ENCODE assay signal across 8 cellular contexts in genomic region chr7:142873281-142873784, GRCh38. TPM values are rescaled to one million over a fixed set of nuclear protein-coding genes. Genes with fewer than 3 reads are reported as not detected.
DNase-seq lines count a peak whose midpoint lies in the region; ATAC-seq, FAIRE-seq and TF ChIP-seq lines count a peak whose summit lies in the region.

No MANE protein-coding gene starts in this region.

- no peaks in the 10 kb centered on the region for H3K9me2 ChIP-seq in Karpas-422 (replicated peaks; ENCODE audit: insufficient read depth, low read length)

- no peak overlapping the region for H3K4me2 ChIP-seq in DND-41 (ENCODE audit: insufficient read depth, low read length)
- H3K4me2 ChIP-seq in Karpas-422 (ENCODE audit: low read depth, low read length, poor library complexity, severe bottlenecking), result no peak overlapping the region
- no peak overlapping the region for H3K4me2 ChIP-seq in astrocyte (ENCODE audit: low read length)

- H3K9ac ChIP-seq in DND-41 (ENCODE audit: low read depth, low read length) (no peak overlapping the region), Karpas-422 (ENCODE audit: low read length) (no peak overlapping the region), astrocyte (ENCODE audit: low read length) (no peak overlapping the region)

- DNase-seq in DND-41, result peak; percentile 54
- peak; percentile 80 for DNase-seq in Karpas-422
- DNase-seq in astrocyte (ENCODE audit: low read depth), result no peak
- DNase-seq in nephron progenitor cell, result peak; percentile 33
- no peak for DNase-seq in NCI-H774 (lab: John Stamatoyannopoulos, UW)

- peak; percentile 52 for ATAC-seq in DND-41 (ENCODE audit: insufficient read depth, low read depth)
- peak; percentile 72 for ATAC-seq in GM19452 (IDR thresholded peaks at IDR 0.05; ENCODE audit: unreplicated experiment)
- ATAC-seq in GM18517 (IDR thresholded peaks at IDR 0.05; ENCODE audit: unreplicated experiment), result no peak
- no peak for ATAC-seq in HG03196 (IDR thresholded peaks at IDR 0.05; ENCODE audit: unreplicated experiment)

- TF ChIP-seq CTCF in DND-41 (IDR thresholded peaks at IDR 0.05; ENCODE audit: borderline replicate concordance, extremely low read depth, low read length, poor library complexity, severe bottlenecking), result peak; percentile 74
- TF ChIP-seq CTCF in astrocyte (IDR thresholded peaks at IDR 0.05; ENCODE audit: insufficient read depth, low read depth, low read length), result peak; percentile 20
- TF ChIP-seq CTCF in nephron progenitor cell (IDR thresholded peaks at IDR 0.05), result peak; percentile 44

- no peaks in the 10 kb centered on the region for H3K27me3 ChIP-seq in DND-41 (ENCODE audit: insufficient read depth, low read length, poor library complexity)
- no peaks in the 10 kb centered on the region for H3K27me3 ChIP-seq in Karpas-422 (ENCODE audit: low read length)
- H3K27me3 ChIP-seq in astrocyte (ENCODE audit: insufficient read depth, low read length), result peaks cover 2% of the 10 kb centered on the region

- H3K9me3 Mint-ChIP-seq in astrocyte (ENCODE audit: unreplicated experiment) (peaks cover 12% of the 10 kb centered on the region), nephron progenitor cell (no peaks in the 10 kb centered on the region)

- H3K4me3 ChIP-seq in DND-41 (ENCODE audit: low read depth in 1 of 2, low read length in 2 of 2) (no peak overlapping the region), Karpas-422 (ENCODE audit: low read length) (no peak overlapping the region), astrocyte (ENCODE audit: insufficient read depth, low read depth, low read length) (no peak overlapping the region)

- no peak overlapping the region for H2AFZ ChIP-seq in DND-41 (ENCODE audit: low read depth, low read length)
- no peak overlapping the region for H2AFZ ChIP-seq in Karpas-422 (ENCODE audit: low read length)
- no peak overlapping the region for H2AFZ ChIP-seq in astrocyte (ENCODE audit: low read depth, low read length)

- H3K27me3 Mint-ChIP-seq in astrocyte (ENCODE audit: low read depth, unreplicated experiment), result peaks cover 34% of the 10 kb centered on the region
- peaks cover 14% of the 10 kb centered on the region for H3K27me3 Mint-ChIP-seq in nephron progenitor cell (ENCODE audit: low read depth, poor library complexity)

- H3K9me3 ChIP-seq in DND-41 (ENCODE audit: insufficient read depth, low read length, severe bottlenecking), result no peaks in the 10 kb centered on the region
- no peaks in the 10 kb centered on the region for H3K9me3 ChIP-seq in Karpas-422 (ENCODE audit: low read length)
- H3K9me3 ChIP-seq in astrocyte (ENCODE audit: insufficient read depth, low read depth, low read length), result no peaks in the 10 kb centered on the region

- H3K36me3 Mint-ChIP-seq in astrocyte (ENCODE audit: low read depth, unreplicated experiment), result peaks cover 6% of the 10 kb centered on the region
- H3K36me3 Mint-ChIP-seq in nephron progenitor cell (ENCODE audit: low read depth), result peaks cover 70% of the 10 kb centered on the region

- H3K36me3 ChIP-seq in DND-41 (ENCODE audit: insufficient read depth, low read length) (peaks cover 54% of the 10 kb centered on the region), Karpas-422 (ENCODE audit: insufficient read depth, low read length) (no peaks in the 10 kb centered on the region), astrocyte (ENCODE audit: insufficient read depth, low read length) (no peaks in the 10 kb centered on the region)

- H3K27ac Mint-ChIP-seq in astrocyte (ENCODE audit: unreplicated experiment) (no peak overlapping the region), nephron progenitor cell (no peak overlapping the region)

- H3K79me2 ChIP-seq in DND-41 (ENCODE audit: insufficient read depth, low read length) (no peaks in the 10 kb centered on the region), Karpas-422 (ENCODE audit: low read length) (no peaks in the 10 kb centered on the region), astrocyte (ENCODE audit: insufficient read depth, low read length) (no peaks in the 10 kb centered on the region)

- no peak overlapping the region for H3K4me3 Mint-ChIP-seq in astrocyte (ENCODE audit: unreplicated experiment)
- H3K4me3 Mint-ChIP-seq in nephron progenitor cell, result no peak overlapping the region

- no peak for FAIRE-seq in astrocyte (lab: Jason Lieb, UNC)

- H3K4me1 Mint-ChIP-seq in astrocyte (ENCODE audit: low read depth, unreplicated experiment), result no peaks in the 10 kb centered on the region
- no peaks in the 10 kb centered on the region for H3K4me1 Mint-ChIP-seq in nephron progenitor cell

- H3K27ac ChIP-seq in DND-41 (ENCODE audit: low read length), result no peak overlapping the region
- H3K27ac ChIP-seq in Karpas-422 (ENCODE audit: low read length), result no peak overlapping the region
- H3K27ac ChIP-seq in astrocyte (ENCODE audit: low read depth, low read length), result no peak overlapping the region

- H4K20me1 ChIP-seq in DND-41 (ENCODE audit: insufficient read depth, low read length) (no peaks in the 10 kb centered on the region), Karpas-422 (ENCODE audit: insufficient read depth, low read depth, low read length) (no peaks in the 10 kb centered on the region), astrocyte (ENCODE audit: insufficient read depth, low read length) (no peaks in the 10 kb centered on the region)

- no peaks in the 10 kb centered on the region for H3K4me1 ChIP-seq in DND-41 (ENCODE audit: insufficient read depth, low read length)
- H3K4me1 ChIP-seq in Karpas-422 (ENCODE audit: low read length), result no peaks in the 10 kb centered on the region
- H3K4me1 ChIP-seq in astrocyte (ENCODE audit: insufficient read depth, low read length), result no peaks in the 10 kb centered on the region

RNA-seq across cellular contexts. Expression of gene TRPV6, which starts 12.2 kb away (rescaled TPM):
- total RNA-seq in Karpas-422 (2014; rRNA removed; shearing (Covaris generic); ENCODE audit: low replicate concordance), result 0.07 TPM in 1 of 2 replicates, not detected in the other
- total RNA-seq in astrocyte, result 0.14 and 0.46 TPM in 2 replicates

RNA-seq across cellular contexts. Expression of gene EPHB6, which starts 18.5 kb away (rescaled TPM):
- total RNA-seq in Karpas-422 (2014; rRNA removed; shearing (Covaris generic); ENCODE audit: low replicate concordance), result not detected in 2 replicates
- 15.7 and 16.2 TPM in 2 replicates for total RNA-seq in astrocyte

Comparison
In these comparisons a context has a peak if more than half of its experiments do, and no peak if none do; other contexts are left out.
1. ATAC-seq: peak in DND-41 (single experiment) and GM19452 (single experiment); none in GM18517 (single experiment) and HG03196 (single experiment).
2. DNase-seq: peak in DND-41 (single experiment), Karpas-422 (single experiment) and nephron progenitor cell (single experiment); none in astrocyte (single experiment) and NCI-H774 (single experiment).
3. CTCF ChIP-seq: peak in every context shown above with its lines; median percentile 74 in DND-41; 44 in nephron progenitor cell; 20 in astrocyte.
4. RNA of gene EPHB6, which starts 18.5 kb away (total RNA-seq): 15.7 to 16.2 TPM in astrocyte; not detected in Karpas-422; every median in the first group is over 10 times any median in the second.